12 cellular contexts compared by ENCODE assay signal in genomic region chr11:128728767-128729587, GRCh38. TPM values are rescaled to one million over a fixed set of nuclear protein-coding genes. Genes with fewer than 3 reads are reported as not detected.
DNase-seq lines count a peak whose midpoint lies in the region; ATAC-seq and TF ChIP-seq lines count a peak whose summit lies in the region.
"Had no signal": no experiment of that assay in that cellular context is flagged by ENCODE, and none has a peak within 500 bp of the region (broad histone marks: within the 10 kb centered on the region; RNA-seq: fewer than 3 reads in every experiment).

No MANE protein-coding gene starts in this region.

- peak overlapping the region; percentile 60 to 90 for H3K4me3 Mint-ChIP-seq in effector memory CD8-positive, alpha-beta T cell

- peaks cover 87 to 96% of the 10 kb centered on the region in 2 donors for H3K4me1 Mint-ChIP-seq in effector memory CD8-positive, alpha-beta T cell (ENCODE audit: low read depth in 2 of 2)

- no peaks in the 10 kb centered on the region for H3K36me3 ChIP-seq in Peyer's patch
- H3K36me3 ChIP-seq in spleen = peaks cover 0 to 19% (median 0%) of the 10 kb centered on the region in 6 donors
- H3K36me3 ChIP-seq: HAP-1 had no signal

- H3K27me3 ChIP-seq in Peyer's patch (no peaks in the 10 kb centered on the region), spleen (replicated peaks in 1 of 7) (no peaks in the 10 kb centered on the region)

- peaks cover 36% of the 10 kb centered on the region for H3K36me3 Mint-ChIP-seq in effector memory CD8-positive, alpha-beta T cell (ENCODE audit: insufficient read depth)

- intact Hi-C loops in spleen (cut with DNase I; ENCODE audit: low total_unique reads) = no loop called here

- WGBS in spleen, 5 donors = 31 to 49% (median 33%) methylated on average over 13 of the region's 13 CpGs

- peak overlapping the region; percentile 71 to 81 for H3K27ac Mint-ChIP-seq in effector memory CD8-positive, alpha-beta T cell

- peak; percentile 24 for DNase-seq in activated effector memory CD4-positive, alpha-beta T cell treated with Interleukin-2 at 50 U/mL for 16 hours
- DNase-seq in activated effector memory CD4-positive, alpha-beta T cell treated with anti-CD3 and anti-CD28 coated beads, Interleukin-2, amount 50 U/mL, for 16 hours = no peak
- DNase-seq in Peyer's patch (no peak), spleen (no peak), OCI-M2 (lab: John Stamatoyannopoulos, UW; ENCODE audit: unreplicated experiment) (no peak), NCI-H524 (lab: John Stamatoyannopoulos, UW) (no peak)
- peak in 1 of 3 experiments; percentile 36 for DNase-seq in effector memory CD8-positive, alpha-beta T cell
- DNase-seq: activated CD8-positive, alpha-beta memory T cell treated with anti-CD3 and anti-CD28 coated beads, Interleukin-2, amount 50 U/mL, for 48 hours; NCI-H510A had no signal

- peak; percentile 48 for ATAC-seq in effector memory CD8-positive, alpha-beta T cell (replicated peaks)
- no peak for ATAC-seq in HG03097 (IDR thresholded peaks at IDR 0.05; ENCODE audit: low FRiP score, unreplicated experiment)

- H3K9me3 Mint-ChIP-seq in effector memory CD8-positive, alpha-beta T cell = no peaks in the 10 kb centered on the region

- peak overlapping the region in 3 of 4 donors; percentile 11 to 83 (median 67) for H3K27ac ChIP-seq in Peyer's patch
- H3K27ac ChIP-seq in spleen = peak overlapping the region; percentile 64 to 100 (median 90)

- H3K27me3 Mint-ChIP-seq in effector memory CD8-positive, alpha-beta T cell = no peaks in the 10 kb centered on the region

- peaks cover 0 to 68% (median 54%) of the 10 kb centered on the region in 4 donors for H3K4me1 ChIP-seq in Peyer's patch
- H3K4me1 ChIP-seq in spleen = peaks cover 98 to 100% (median 100%) of the 10 kb centered on the region in 6 donors

- H3K9me3 ChIP-seq in Peyer's patch = no peaks in the 10 kb centered on the region
- no peaks in the 10 kb centered on the region for H3K9me3 ChIP-seq in spleen
- H3K9me3 ChIP-seq: HAP-1 had no signal

- TF ChIP-seq POLR2A in Peyer's patch (IDR thresholded peaks at IDR 0.05) (no peak), spleen (IDR thresholded peaks at IDR 0.05) (no peak)

- H3K4me3 ChIP-seq in Peyer's patch (no peak overlapping the region), spleen (peak overlapping the region in 2 of 8 donors; percentile 3 to 59)
- H3K4me3 ChIP-seq: HAP-1, lung had no signal

- TF ChIP-seq CTCF in Peyer's patch (IDR thresholded peaks at IDR 0.05) (no peak), spleen (IDR thresholded peaks at IDR 0.05 in 8 of 11, conservative IDR thresholded peaks at IDR 0.05 in 3 of 11) (no peak)

RNA-seq across cellular contexts. Expression of gene FLI1, which starts 35.1 kb away (rescaled TPM):
- 10 to 100 TPM in 3 of 4 donors, 1 to 10 TPM in 1; 7.7 to 66.8 (median 15.3) TPM for total RNA-seq in Peyer's patch
- total RNA-seq in spleen = 100 to 1,000 TPM; 125 to 270 (median 160) TPM
- polyA plus RNA-seq in spleen = 10 to 100 TPM; 45.8 to 74.2 (median 52.5) TPM
